ENCODE assay signal across 33 cellular contexts in the genomic region with DNA sequence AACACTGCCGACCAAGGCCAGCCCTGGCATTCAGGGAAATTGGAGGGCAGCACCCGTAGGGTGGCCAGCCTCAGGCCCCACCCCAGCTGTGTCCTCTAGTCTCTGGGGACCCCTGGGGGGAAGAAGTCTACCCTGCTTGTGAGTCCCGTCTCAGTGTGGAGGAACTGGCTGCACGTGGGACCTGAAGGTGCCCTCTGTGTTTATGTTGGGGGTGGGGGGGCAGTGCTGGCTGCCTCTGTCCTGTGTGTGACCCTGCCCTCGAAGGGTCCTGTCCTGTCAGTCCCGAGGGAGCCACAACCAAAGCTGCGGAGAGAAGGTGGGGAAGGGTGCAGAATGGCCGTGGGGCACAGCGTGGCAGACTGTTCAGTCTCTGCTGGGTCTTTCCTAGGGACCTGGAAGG. TPM values are rescaled to one million over a fixed set of nuclear protein-coding genes. Genes with fewer than 3 reads are reported as not detected.
"Had no signal": no experiment of that assay in that cellular context is flagged by ENCODE, and none has a peak within 500 bp of the region (broad histone marks: within the 10 kb centered on the region; RNA-seq: fewer than 3 reads in every experiment).

No MANE protein-coding gene starts in this region.

- H3K4me3 ChIP-seq: body of pancreas, breast epithelium had no signal

- H3K4me1 Mint-ChIP-seq: activated CD4-positive, alpha-beta T cell treated with anti-CD3 and anti-CD28 coated beads, Interleukin-2, amount 10 ng/mL, durations not matched to agents 24 days and 14 days; activated naive CD4-positive, alpha-beta T cell treated with anti-CD3 and anti-CD28 coated beads, Interleukin-2, amount 50 U/mL, for 24 hours; activated naive CD8-positive, alpha-beta T cell treated with anti-CD3 and anti-CD28 coated beads, Interleukin-2, amount 10 ng/mL, durations not matched to agents 7 days and 5 days had no signal

- DNase-seq: activated CD4-positive, alpha-beta T cell treated with anti-CD3 and anti-CD28 coated beads, Interleukin-2, amount 10 ng/mL, durations not matched to agents 24 days and 14 days; activated CD4-positive, alpha-beta T cell treated with anti-CD3 and anti-CD28 coated beads, Interleukin-2, amount 50 U/mL, for 4 hours; activated CD8-positive, alpha-beta T cell treated with anti-CD3 and anti-CD28 coated beads for 36 hours; activated gamma-delta T cell; activated naive CD4-positive, alpha-beta T cell treated with Interleukin-2 at 50 U/mL for 16 hours; activated naive CD8-positive, alpha-beta T cell treated with anti-CD3 and anti-CD28 coated beads, Interleukin-2, amount 10 ng/mL, durations not matched to agents 7 days and 5 days; activated T-cell treated with anti-CD3 and anti-CD28 coated beads, Interleukin-2, amount 50 U/mL, for 1 hour; activated T-cell treated with anti-CD3 and anti-CD28 coated beads, Interleukin-2, amount 50 U/mL, for 72 hours; body of pancreas; NCI-H1092 treated with DMSO at 0.1 percent for 48 hours; NCI-H1417; NCI-H146; NCI-H187; NCI-H2029 treated with DMSO at 0.1 percent for 48 hours; NCI-H2107; NCI-H2171; NCI-H510A; NCI-H526; NCI-H748 treated with DMSO at 0.1 percent for 48 hours; NK-92 treated with Interleukin-12 subunit alpha and Interleukin-12 subunit beta, amount 100 ng/mL, for 24 hours; PC-3 had no signal

- H3K36me3 Mint-ChIP-seq: activated naive CD4-positive, alpha-beta T cell treated with anti-CD3 and anti-CD28 coated beads, Interleukin-2, amount 50 U/mL, for 24 hours; activated naive CD8-positive, alpha-beta T cell treated with anti-CD3 and anti-CD28 coated beads, Interleukin-2, amount 10 ng/mL, durations not matched to agents 7 days and 5 days had no signal

- H3K4me1 ChIP-seq: breast epithelium had no signal

- H3K9me3 ChIP-seq: body of pancreas, breast epithelium had no signal

- H3K4me3 Mint-ChIP-seq: activated CD4-positive, alpha-beta T cell treated with anti-CD3 and anti-CD28 coated beads, Interleukin-2, amount 10 ng/mL, durations not matched to agents 24 days and 14 days; activated CD8-positive, alpha-beta T cell treated with anti-CD3 and anti-CD28 coated beads for 36 hours; activated naive CD4-positive, alpha-beta T cell treated with anti-CD3 and anti-CD28 coated beads, Interleukin-2, amount 50 U/mL, for 24 hours; activated naive CD8-positive, alpha-beta T cell treated with anti-CD3 and anti-CD28 coated beads, Interleukin-2, amount 10 ng/mL, durations not matched to agents 7 days and 5 days; activated T-cell treated with anti-CD3 and anti-CD28 coated beads, Interleukin-2, amount 50 U/mL, for 72 hours; T-helper 1 cell treated with Interleukin-12 subunit alpha and Interleukin-12 subunit beta and Interleukin-4 antibody, amounts not matched to agents 30 μg/mL and 1 μg/mL, for 36 hours; T-helper 2 cell treated with Interferon-gamma antibody and Interleukin-4, amounts not matched to agents 5 μg/mL and 100 μg/mL, for 36 hours had no signal

- H3K36me3 ChIP-seq: breast epithelium had no signal

- H3K27ac Mint-ChIP-seq: activated CD4-positive, alpha-beta T cell treated with anti-CD3 and anti-CD28 coated beads, Interleukin-2, amount 10 ng/mL, durations not matched to agents 24 days and 14 days; activated CD8-positive, alpha-beta T cell treated with anti-CD3 and anti-CD28 coated beads for 36 hours; activated naive CD4-positive, alpha-beta T cell treated with anti-CD3 and anti-CD28 coated beads, Interleukin-2, amount 50 U/mL, for 24 hours; activated naive CD8-positive, alpha-beta T cell treated with anti-CD3 and anti-CD28 coated beads, Interleukin-2, amount 10 ng/mL, durations not matched to agents 7 days and 5 days; activated T-cell treated with anti-CD3 and anti-CD28 coated beads, Interleukin-2, amount 50 U/mL, for 72 hours; activated T-helper 2 cell treated with anti-CD3 and anti-CD28 coated beads, Interferon-gamma antibody, Interleukin-2, Interleukin-4, amounts not matched to agents 10 μg/mL and 5 μg/mL and 100 μg/mL, durations not matched to agents 14 hours and 24 hours and 36 hours; T-helper 1 cell treated with Interleukin-12 subunit alpha and Interleukin-12 subunit beta and Interleukin-4 antibody, amounts not matched to agents 30 μg/mL and 1 μg/mL, for 36 hours; T-helper 2 cell treated with Interferon-gamma antibody and Interleukin-4, amounts not matched to agents 5 μg/mL and 100 μg/mL, for 36 hours had no signal

- H3K9me3 Mint-ChIP-seq: activated CD4-positive, alpha-beta T cell treated with anti-CD3 and anti-CD28 coated beads, Interleukin-2, amount 10 ng/mL, durations not matched to agents 24 days and 14 days; activated CD8-positive, alpha-beta T cell treated with anti-CD3 and anti-CD28 coated beads for 36 hours; activated naive CD4-positive, alpha-beta T cell treated with anti-CD3 and anti-CD28 coated beads, Interleukin-2, amount 50 U/mL, for 24 hours; activated naive CD8-positive, alpha-beta T cell treated with anti-CD3 and anti-CD28 coated beads, Interleukin-2, amount 10 ng/mL, durations not matched to agents 7 days and 5 days; activated T-cell treated with anti-CD3 and anti-CD28 coated beads, Interleukin-2, amount 50 U/mL, for 72 hours; activated T-helper 2 cell treated with anti-CD3 and anti-CD28 coated beads, Interferon-gamma antibody, Interleukin-2, Interleukin-4, amounts not matched to agents 10 μg/mL and 5 μg/mL and 100 μg/mL, durations not matched to agents 14 hours and 24 hours and 36 hours; T-helper 1 cell treated with Interleukin-12 subunit alpha and Interleukin-12 subunit beta and Interleukin-4 antibody, amounts not matched to agents 30 μg/mL and 1 μg/mL, for 36 hours; T-helper 2 cell treated with Interferon-gamma antibody and Interleukin-4, amounts not matched to agents 5 μg/mL and 100 μg/mL, for 36 hours had no signal

- FAIRE-seq: astrocyte, RCC 7860, TTC549 had no signal

- ATAC-seq: activated CD8-positive, alpha-beta T cell treated with anti-CD3 and anti-CD28 coated beads for 36 hours; activated T-cell treated with anti-CD3 and anti-CD28 coated beads, Interleukin-2, amount 50 U/mL, for 72 hours; body of pancreas; PC-3; Right ventricle myocardium inferior had no signal

- H3K27me3 ChIP-seq: body of pancreas, breast epithelium had no signal

- H3K27ac ChIP-seq: body of pancreas, breast epithelium, RWPE1 had no signal

RNA-seq across cellular contexts. Expression of a gene that starts 38.0 kb away (rescaled TPM):
- total RNA-seq: activated CD4-positive, alpha-beta T cell treated with anti-CD3 and anti-CD28 coated beads, Interleukin-2, amount 10 ng/mL, durations not matched to agents 24 days and 14 days; activated CD8-positive, alpha-beta memory T cell treated with anti-CD3 and anti-CD28 coated beads for 36 hours; activated CD8-positive, alpha-beta T cell treated with anti-CD3 and anti-CD28 coated beads for 36 hours; activated naive CD8-positive, alpha-beta T cell treated with anti-CD3 and anti-CD28 coated beads, Interleukin-2, amount 10 ng/mL, durations not matched to agents 7 days and 5 days; activated T-cell treated with anti-CD3 and anti-CD28 coated beads, Interleukin-2, amount 50 U/mL, for 72 hours; activated T-helper 2 cell treated with anti-CD3 and anti-CD28 coated beads, Interferon-gamma antibody, Interleukin-2, Interleukin-4, amounts not matched to agents 10 μg/mL and 5 μg/mL and 100 μg/mL, durations not matched to agents 14 hours and 24 hours and 36 hours had no signal

RNA-seq across cellular contexts. Expression of a gene that starts 55.3 kb away (rescaled TPM):
- total RNA-seq: body of pancreas, cardiac septum had no signal
